In the genomic region with DNA sequence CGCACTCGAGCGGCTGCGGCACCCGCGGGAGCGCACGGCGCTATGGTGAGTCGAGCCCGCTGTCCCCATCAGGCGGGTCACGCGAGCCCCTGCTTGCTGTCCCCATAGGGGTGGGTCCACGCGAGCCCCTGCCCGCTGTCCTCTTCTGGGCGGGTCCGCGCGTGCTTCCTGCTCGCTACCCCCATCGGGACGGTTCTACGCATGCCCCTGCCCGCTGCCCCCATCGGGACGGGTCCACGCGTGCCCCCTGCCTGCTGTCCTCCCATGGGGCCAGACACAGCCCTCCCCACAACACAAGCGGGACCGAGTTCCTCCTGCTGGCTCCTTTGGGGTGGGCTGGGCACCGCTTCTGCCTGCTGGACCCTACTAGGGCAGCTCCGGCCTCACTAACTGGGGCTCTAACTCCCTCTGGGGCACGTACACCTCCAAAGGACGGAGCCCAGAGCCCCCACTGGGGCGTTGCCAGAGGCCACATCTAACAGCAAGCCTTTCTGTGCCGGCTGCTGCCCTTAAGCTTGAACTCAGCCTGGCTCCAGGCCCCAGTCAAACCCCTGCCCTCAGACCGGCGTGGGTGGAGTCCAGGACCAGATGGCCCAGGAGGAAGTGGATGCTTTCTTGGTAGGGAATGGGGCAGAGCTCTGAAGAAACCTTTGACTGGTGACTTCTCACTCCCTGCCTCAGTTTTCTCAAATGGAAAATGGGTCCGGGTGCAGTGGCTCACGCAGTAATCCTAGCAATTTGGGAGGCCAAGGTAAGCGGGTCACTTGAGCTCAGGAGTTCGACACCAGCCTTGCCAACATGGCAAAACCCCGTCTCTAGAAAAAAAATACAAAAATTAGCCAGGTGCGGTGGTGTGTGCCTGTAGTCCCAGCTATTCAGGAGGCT, we compare ENCODE assay signal across 7 cellular contexts. TPM values are rescaled to one million over a fixed set of nuclear protein-coding genes. Genes with fewer than 3 reads are reported as not detected.
A peak's percentile ranks its signal among the peaks of the same experiment; 100 is the strongest.
DNase-seq lines count a peak whose midpoint lies in the region; ATAC-seq and TF ChIP-seq lines count a peak whose summit lies in the region.

No MANE protein-coding gene starts in this region.

- peaks cover 8 to 13% of the 10 kb centered on the region in 2 donors for H3K36me3 ChIP-seq in stomach smooth muscle (ENCODE audit: control insufficient read depth in 2 of 2, insufficient read depth in 2 of 2, low read length in 2 of 2)

- H3K9ac ChIP-seq in stomach smooth muscle (ENCODE audit: low read length in 2 of 2): peak overlapping the region; percentile 56 to 81

- no peaks in the 10 kb centered on the region for H3K27me3 ChIP-seq in stomach smooth muscle (ENCODE audit: control insufficient read depth in 1 of 2, insufficient read depth in 2 of 2, low read length in 2 of 2)

- TF ChIP-seq CTCF in VCaP (conservative IDR thresholded peaks at IDR 0.05): no peak; the same call in 1 of the 2 replicates

- H3K27ac ChIP-seq in VCaP: peak overlapping the region; percentile 84
- H3K27ac ChIP-seq in epithelial cell of prostate: peak overlapping the region; percentile 56
- peak overlapping the region; percentile 31 for H3K27ac ChIP-seq in stomach smooth muscle (ENCODE audit: low read length)

- in situ Hi-C loops in KBM-7 (cut with MboI; ENCODE audit: low pct_unique_long_range_greater_than_20kb, low sequenced_read_pairs): no loop called here

- H3K9me3 ChIP-seq in stomach smooth muscle (ENCODE audit: control insufficient read depth in 2 of 2, low read length in 2 of 2): no peaks in the 10 kb centered on the region

- DNase-seq in GM03348 (ENCODE audit: low spot score): peak; percentile 77
- DNase-seq in KBM-7: peak; percentile 72
- no peak for DNase-seq in epithelial cell of prostate (ENCODE audit: low read depth, low spot score)
- DNase-seq in mucosa of gallbladder (ENCODE audit: low spot score): peak; percentile 37

- ATAC-seq in GM21717 (IDR thresholded peaks at IDR 0.05; ENCODE audit: unreplicated experiment): peak; percentile 17

- H3K4me3 ChIP-seq in stomach smooth muscle (ENCODE audit: low read length in 2 of 2): peak overlapping the region; percentile 57 to 93

- peaks cover 19% of the 10 kb centered on the region for H3K4me1 ChIP-seq in stomach smooth muscle (ENCODE audit: control insufficient read depth, insufficient read depth, low read length)

RNA-seq across cellular contexts. Expression of a gene that starts 0.7 kb away (rescaled TPM):
- 71.1 TPM for total RNA-seq in mucosa of gallbladder

RNA-seq across cellular contexts. Expression of a gene that starts 44.7 kb away (rescaled TPM):
- total RNA-seq in mucosa of gallbladder: 93.0 TPM

Comparison
In these comparisons a context has a peak if more than half of its experiments do, and no peak if none do; other contexts are left out.
1. H3K27ac ChIP-seq: peak in every context shown above with its lines; median percentile 84 in VCaP; 56 in epithelial cell of prostate; 31 in stomach smooth muscle.